ENCODE assay signal across 10 cellular contexts in genomic region chr11:86676533-86677154, GRCh38. TPM values are rescaled to one million over a fixed set of nuclear protein-coding genes. Genes with fewer than 3 reads are reported as not detected.
DNase-seq lines count a peak whose midpoint lies in the region; ATAC-seq, FAIRE-seq and TF ChIP-seq lines count a peak whose summit lies in the region.
"Had no signal": no experiment of that assay in that cellular context is flagged by ENCODE, and none has a peak within 500 bp of the region (broad histone marks: within the 10 kb centered on the region; RNA-seq: fewer than 3 reads in every experiment).

No MANE protein-coding gene starts in this region.

- H3K27ac ChIP-seq in osteoblast (ENCODE audit: low read depth, low read length): no peak overlapping the region

- H3K4me1 ChIP-seq in osteoblast (ENCODE audit: insufficient read depth, low read length): peaks cover 17% of the 10 kb centered on the region

- no peak overlapping the region for H3K4me2 ChIP-seq in osteoblast (ENCODE audit: insufficient read depth, low read length)

- H3K27me3 ChIP-seq in bronchial epithelial cell (ENCODE audit: control insufficient read depth, insufficient read depth, low read length): no peaks in the 10 kb centered on the region
- H3K27me3 ChIP-seq in osteoblast (ENCODE audit: insufficient read depth, low read length): no peaks in the 10 kb centered on the region

- DNase-seq in NCI-H1436 (lab: John Stamatoyannopoulos, UW): peak; percentile 50
- no peak for DNase-seq in NCI-H1436 treated with DMSO at 0.1 percent for 48 hours (lab: John Stamatoyannopoulos, UW)
- DNase-seq in bronchial epithelial cell (ENCODE audit: low read depth): no peak
- DNase-seq in osteoblast (ENCODE audit: insufficient read length, low spot score, missing footprints): no peak
- DNase-seq in AG08395 (ENCODE audit: low spot score): no peak
- DNase-seq: activated CD4-positive, CD25-positive, alpha-beta regulatory T cell had no signal

- no peak overlapping the region for H3K4me3 ChIP-seq in bronchial epithelial cell (ENCODE audit: low read depth, low read length)
- H3K4me3 ChIP-seq in osteoblast (ENCODE audit: insufficient read depth, low read length): no peak overlapping the region

- no peaks in the 10 kb centered on the region for H3K79me2 ChIP-seq in osteoblast (ENCODE audit: insufficient read depth, low read length)

- no peaks in the 10 kb centered on the region for H3K36me3 ChIP-seq in bronchial epithelial cell (ENCODE audit: control insufficient read depth, insufficient read depth, low read length)
- H3K36me3 ChIP-seq in osteoblast (ENCODE audit: insufficient read depth, low read length): no peaks in the 10 kb centered on the region

- ATAC-seq in HG03354 (IDR thresholded peaks at IDR 0.05; ENCODE audit: poor library complexity, severe bottlenecking, unreplicated experiment) (no peak), GM19035 (IDR thresholded peaks at IDR 0.05; ENCODE audit: unreplicated experiment) (no peak)

- H2AFZ ChIP-seq in osteoblast (ENCODE audit: low read length): no peak overlapping the region

- H3K9me3 ChIP-seq in osteoblast (ENCODE audit: low read depth, low read length): no peaks in the 10 kb centered on the region

- FAIRE-seq in bronchial epithelial cell (lab: Jason Lieb, UNC): no peak
- FAIRE-seq: frontal cortex had no signal

- TF ChIP-seq CTCF in LNCAP (IDR thresholded peaks at IDR 0.05) (peak; percentile 48), bronchial epithelial cell (IDR thresholded peaks at IDR 0.05; ENCODE audit: insufficient read depth, low read length, severe bottlenecking) (peak; percentile 47), osteoblast (IDR thresholded peaks at IDR 0.05; ENCODE audit: extremely low read depth, low read depth, low read length) (peak; percentile 48)

- H4K20me1 ChIP-seq in osteoblast (ENCODE audit: insufficient read depth, low read length): no peaks in the 10 kb centered on the region

RNA-seq across cellular contexts. Expression of gene ME3, which starts 4.2 kb away (rescaled TPM):
- total RNA-seq in bronchial epithelial cell (8.8 and 10.3 TPM in 2 replicates), osteoblast (70.9 and 73.4 TPM in 2 replicates)
